ENCODE assay signal across 21 cellular contexts in the genomic region with DNA sequence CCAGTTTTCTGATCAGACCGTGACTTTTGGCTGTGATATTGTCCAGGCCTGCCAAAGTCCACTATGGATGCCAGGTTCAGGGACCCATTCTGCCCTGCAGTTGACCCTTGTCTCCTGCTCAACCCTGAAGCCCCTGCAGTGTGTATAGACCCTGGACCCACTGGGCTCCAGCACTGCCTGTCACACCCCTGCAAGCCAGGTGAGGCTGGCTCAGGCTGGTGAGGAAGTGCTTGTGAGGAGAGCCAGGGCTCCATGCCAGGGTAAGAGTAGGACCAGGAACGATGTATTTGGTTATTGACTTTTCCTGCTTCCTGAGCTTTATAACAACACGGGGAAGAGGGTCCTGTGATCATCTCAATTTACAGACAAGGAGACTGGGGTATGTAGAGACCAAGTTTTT. TPM values are rescaled to one million over a fixed set of nuclear protein-coding genes. Genes with fewer than 3 reads are reported as not detected.
"Had no signal": no experiment of that assay in that cellular context is flagged by ENCODE, and none has a peak within 500 bp of the region (broad histone marks: within the 10 kb centered on the region; RNA-seq: fewer than 3 reads in every experiment).

No MANE protein-coding gene starts in this region.

- H3K4me3 ChIP-seq: coronary artery, smooth muscle cell, testis had no signal

- H3K27me3 Mint-ChIP-seq: activated naive CD4-positive, alpha-beta T cell treated with anti-CD3 and anti-CD28 coated beads, Interleukin-2, amount 10 ng/mL, durations not matched to agents 7 days and 5 days had no signal

- H3K9me3 Mint-ChIP-seq: activated CD4-positive, alpha-beta memory T cell treated with anti-CD3 and anti-CD28 coated beads, Interleukin-2, amount 10 ng/mL, durations not matched to agents 7 days and 5 days; activated CD4-positive, alpha-beta T cell treated with anti-CD3 and anti-CD28 coated beads, Interleukin-2, amount 10 ng/mL, durations not matched to agents 24 days and 14 days; activated naive CD4-positive, alpha-beta T cell treated with anti-CD3 and anti-CD28 coated beads, Interleukin-2, amount 10 ng/mL, durations not matched to agents 7 days and 5 days; activated T-cell treated with anti-CD3 and anti-CD28 coated beads, Interleukin-2, amount 50 U/mL, for 72 hours; memory B cell; T-helper 2 cell treated with Interferon-gamma antibody and Interleukin-4, amounts not matched to agents 5 μg/mL and 100 μg/mL, for 36 hours had no signal

- H3K27me3 ChIP-seq: foreskin keratinocyte, testis had no signal

- H3K4me3 Mint-ChIP-seq: activated CD4-positive, alpha-beta memory T cell treated with anti-CD3 and anti-CD28 coated beads, Interleukin-2, amount 10 ng/mL, durations not matched to agents 7 days and 5 days; activated CD4-positive, alpha-beta T cell treated with anti-CD3 and anti-CD28 coated beads, Interleukin-2, amount 10 ng/mL, durations not matched to agents 24 days and 14 days; activated naive CD4-positive, alpha-beta T cell treated with anti-CD3 and anti-CD28 coated beads, Interleukin-2, amount 10 ng/mL, durations not matched to agents 7 days and 5 days; activated T-cell treated with anti-CD3 and anti-CD28 coated beads, Interleukin-2, amount 50 U/mL, for 72 hours; memory B cell; stimulated activated naive B cell treated with anti-CD40 and anti-IgM and Interleukin-4, amounts not matched to agents 10 μg/mL and 1 μg/mL and 100 μg/mL, for 72 hours; T-helper 2 cell treated with Interferon-gamma antibody and Interleukin-4, amounts not matched to agents 5 μg/mL and 100 μg/mL, for 36 hours had no signal

- H3K9me3 ChIP-seq: testis had no signal

- DNase-seq: activated CD4-positive, alpha-beta memory T cell treated with anti-CD3 and anti-CD28 coated beads, Interleukin-2, amount 10 ng/mL, durations not matched to agents 7 days and 5 days; activated CD4-positive, alpha-beta T cell treated with anti-CD3 and anti-CD28 coated beads, Interleukin-2, amount 10 ng/mL, durations not matched to agents 24 days and 14 days; activated effector memory CD4-positive, alpha-beta T cell treated with Interleukin-2 at 50 U/mL for 16 hours; activated naive CD4-positive, alpha-beta T cell treated with anti-CD3 and anti-CD28 coated beads, Interleukin-2, amount 10 ng/mL, durations not matched to agents 7 days and 5 days; activated T-cell treated with anti-CD3 and anti-CD28 coated beads, Interleukin-2, amount 50 U/mL, for 72 hours; amygdala; erythroblast; foreskin keratinocyte; hippocampal formation; kidney glomerular epithelial cell; stimulated activated CD4-positive, alpha-beta T cell treated with anti-CD3 and anti-CD28 coated beads, Interleukin-15, amount 100 ng/mL, for 24 hours; stimulated activated naive B cell treated with anti-CD40 and anti-IgM and Interleukin-4, amounts not matched to agents 10 μg/mL and 1 μg/mL and 100 μg/mL, for 72 hours; testis had no signal

- H3K36me3 Mint-ChIP-seq: activated naive CD4-positive, alpha-beta T cell treated with anti-CD3 and anti-CD28 coated beads, Interleukin-2, amount 10 ng/mL, durations not matched to agents 7 days and 5 days; memory B cell; stimulated activated naive B cell treated with anti-CD40 and anti-IgM and Interleukin-4, amounts not matched to agents 10 μg/mL and 1 μg/mL and 100 μg/mL, for 72 hours had no signal

- H3K4me1 Mint-ChIP-seq: activated CD4-positive, alpha-beta memory T cell treated with anti-CD3 and anti-CD28 coated beads, Interleukin-2, amount 10 ng/mL, durations not matched to agents 7 days and 5 days; activated CD4-positive, alpha-beta T cell treated with anti-CD3 and anti-CD28 coated beads, Interleukin-2, amount 10 ng/mL, durations not matched to agents 24 days and 14 days; activated naive CD4-positive, alpha-beta T cell treated with anti-CD3 and anti-CD28 coated beads, Interleukin-2, amount 10 ng/mL, durations not matched to agents 7 days and 5 days; memory B cell; stimulated activated naive B cell treated with anti-CD40 and anti-IgM and Interleukin-4, amounts not matched to agents 10 μg/mL and 1 μg/mL and 100 μg/mL, for 72 hours had no signal

- ATAC-seq: activated CD4-positive, CD25-positive, alpha-beta regulatory T cell treated with anti-CD3 and anti-CD28 coated beads, Interleukin-2, amount 50 U/mL, for 24 hours; activated T-cell treated with anti-CD3 and anti-CD28 coated beads, Interleukin-2, amount 50 U/mL, for 72 hours; foreskin keratinocyte; sciatic nerve; stimulated activated naive B cell treated with anti-CD40 and anti-IgM and Interleukin-4, amounts not matched to agents 10 μg/mL and 1 μg/mL and 100 μg/mL, for 72 hours had no signal

- H3K27ac ChIP-seq: foreskin keratinocyte, testis, VCaP had no signal

- H3K4me2 ChIP-seq: smooth muscle cell had no signal

- H3K27ac Mint-ChIP-seq: activated CD4-positive, alpha-beta memory T cell treated with anti-CD3 and anti-CD28 coated beads, Interleukin-2, amount 10 ng/mL, durations not matched to agents 7 days and 5 days; activated CD4-positive, alpha-beta T cell treated with anti-CD3 and anti-CD28 coated beads, Interleukin-2, amount 10 ng/mL, durations not matched to agents 24 days and 14 days; activated naive CD4-positive, alpha-beta T cell treated with anti-CD3 and anti-CD28 coated beads, Interleukin-2, amount 10 ng/mL, durations not matched to agents 7 days and 5 days; activated T-cell treated with anti-CD3 and anti-CD28 coated beads, Interleukin-2, amount 50 U/mL, for 72 hours; memory B cell; stimulated activated naive B cell treated with anti-CD40 and anti-IgM and Interleukin-4, amounts not matched to agents 10 μg/mL and 1 μg/mL and 100 μg/mL, for 72 hours; T-helper 2 cell treated with Interferon-gamma antibody and Interleukin-4, amounts not matched to agents 5 μg/mL and 100 μg/mL, for 36 hours had no signal

RNA-seq across cellular contexts. Expression of a gene that starts 19.1 kb away (rescaled TPM):
- total RNA-seq: foreskin keratinocyte, smooth muscle cell had no signal
- polyA plus RNA-seq: foreskin keratinocyte, neural cell, smooth muscle cell had no signal

RNA-seq across cellular contexts. Expression of a gene that starts 55.7 kb away (rescaled TPM):
- total RNA-seq: activated CD4-positive, alpha-beta memory T cell treated with anti-CD3 and anti-CD28 coated beads, Interleukin-2, amount 10 ng/mL, durations not matched to agents 7 days and 5 days; activated CD4-positive, alpha-beta T cell treated with anti-CD3 and anti-CD28 coated beads, Interleukin-2, amount 10 ng/mL, durations not matched to agents 24 days and 14 days; activated T-cell treated with anti-CD3 and anti-CD28 coated beads, Interleukin-2, amount 50 U/mL, for 72 hours had no signal
- polyA plus RNA-seq: neural cell had no signal
